In the genomic region with DNA sequence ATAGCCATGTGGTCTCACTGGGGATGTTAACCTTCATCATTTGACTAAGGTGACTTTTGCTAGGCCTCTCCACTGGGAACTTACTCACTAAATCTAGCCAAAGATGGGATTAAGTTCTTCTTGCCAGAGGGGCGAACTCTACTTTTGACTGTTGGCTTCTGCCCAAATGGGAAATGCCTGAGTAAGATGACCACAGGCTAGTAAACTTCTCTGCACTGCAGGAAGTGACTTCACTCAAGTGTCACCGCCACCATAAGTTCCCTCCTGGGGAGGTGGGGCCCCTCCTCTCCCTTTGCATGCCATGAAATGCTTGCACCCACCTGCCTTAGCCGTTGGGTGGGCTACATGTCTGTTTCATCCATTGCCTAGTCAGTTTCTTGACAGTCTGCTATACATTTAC, we compare ENCODE assay signal across 1 cellular context.
TF ChIP-seq lines count a peak whose summit lies in the region.

No MANE protein-coding gene starts in this region.

TF ChIP-seq in GM12878, 131 proteins besides CTCF, POLR2A, EP300 and RAD21:
- TF ChIP-seq, protein P1, sequence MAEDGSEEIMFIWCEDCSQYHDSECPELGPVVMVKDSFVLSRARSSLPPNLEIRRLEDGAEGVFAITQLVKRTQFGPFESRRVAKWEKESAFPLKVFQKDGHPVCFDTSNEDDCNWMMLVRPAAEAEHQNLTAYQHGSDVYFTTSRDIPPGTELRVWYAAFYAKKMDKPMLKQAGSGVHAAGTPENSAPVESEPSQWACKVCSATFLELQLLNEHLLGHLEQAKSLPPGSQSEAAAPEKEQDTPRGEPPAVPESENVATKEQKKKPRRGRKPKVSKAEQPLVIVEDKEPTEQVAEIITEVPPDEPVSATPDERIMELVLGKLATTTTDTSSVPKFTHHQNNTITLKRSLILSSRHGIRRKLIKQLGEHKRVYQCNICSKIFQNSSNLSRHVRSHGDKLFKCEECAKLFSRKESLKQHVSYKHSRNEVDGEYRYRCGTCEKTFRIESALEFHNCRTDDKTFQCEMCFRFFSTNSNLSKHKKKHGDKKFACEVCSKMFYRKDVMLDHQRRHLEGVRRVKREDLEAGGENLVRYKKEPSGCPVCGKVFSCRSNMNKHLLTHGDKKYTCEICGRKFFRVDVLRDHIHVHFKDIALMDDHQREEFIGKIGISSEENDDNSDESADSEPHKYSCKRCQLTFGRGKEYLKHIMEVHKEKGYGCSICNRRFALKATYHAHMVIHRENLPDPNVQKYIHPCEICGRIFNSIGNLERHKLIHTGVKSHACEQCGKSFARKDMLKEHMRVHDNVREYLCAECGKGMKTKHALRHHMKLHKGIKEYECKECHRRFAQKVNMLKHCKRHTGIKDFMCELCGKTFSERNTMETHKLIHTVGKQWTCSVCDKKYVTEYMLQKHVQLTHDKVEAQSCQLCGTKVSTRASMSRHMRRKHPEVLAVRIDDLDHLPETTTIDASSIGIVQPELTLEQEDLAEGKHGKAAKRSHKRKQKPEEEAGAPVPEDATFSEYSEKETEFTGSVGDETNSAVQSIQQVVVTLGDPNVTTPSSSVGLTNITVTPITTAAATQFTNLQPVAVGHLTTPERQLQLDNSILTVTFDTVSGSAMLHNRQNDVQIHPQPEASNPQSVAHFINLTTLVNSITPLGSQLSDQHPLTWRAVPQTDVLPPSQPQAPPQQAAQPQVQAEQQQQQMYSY (CRISPR knock-in tag; IDR thresholded peaks at IDR 0.05): no peak
- TF ChIP-seq RAD51 (IDR thresholded peaks at IDR 0.05) (peak; percentile 67; the same call in 1 of the 2 replicates), RB1 (IDR thresholded peaks at IDR 0.05; ENCODE audit: borderline replicate concordance) (no peak), BRCA1 (IDR thresholded peaks at IDR 0.05; ENCODE audit: low read depth, low read length) (no peak), ATF7 (IDR thresholded peaks at IDR 0.05; ENCODE audit: low read depth) (0 out of 2 replicates have a peak, but pooled peaks have one; percentile 34), SUPT20H (IDR thresholded peaks at IDR 0.05; ENCODE audit: borderline replicate concordance, control insufficient read depth, low read depth, low read length) (no peak), POLR2AphosphoS5 (IDR thresholded peaks at IDR 0.05; ENCODE audit: low read length) (no peak), IKZF2 (IDR thresholded peaks at IDR 0.05) (no peak), IKZF1 (conservative IDR thresholded peaks at IDR 0.05) (0 out of 2 replicates have a peak, but pooled peaks have one; percentile 31), RELA (IDR thresholded peaks at IDR 0.05; ENCODE audit: borderline replicate concordance, partially characterized antibody) (no peak)
- TF ChIP-seq, protein P2, sequence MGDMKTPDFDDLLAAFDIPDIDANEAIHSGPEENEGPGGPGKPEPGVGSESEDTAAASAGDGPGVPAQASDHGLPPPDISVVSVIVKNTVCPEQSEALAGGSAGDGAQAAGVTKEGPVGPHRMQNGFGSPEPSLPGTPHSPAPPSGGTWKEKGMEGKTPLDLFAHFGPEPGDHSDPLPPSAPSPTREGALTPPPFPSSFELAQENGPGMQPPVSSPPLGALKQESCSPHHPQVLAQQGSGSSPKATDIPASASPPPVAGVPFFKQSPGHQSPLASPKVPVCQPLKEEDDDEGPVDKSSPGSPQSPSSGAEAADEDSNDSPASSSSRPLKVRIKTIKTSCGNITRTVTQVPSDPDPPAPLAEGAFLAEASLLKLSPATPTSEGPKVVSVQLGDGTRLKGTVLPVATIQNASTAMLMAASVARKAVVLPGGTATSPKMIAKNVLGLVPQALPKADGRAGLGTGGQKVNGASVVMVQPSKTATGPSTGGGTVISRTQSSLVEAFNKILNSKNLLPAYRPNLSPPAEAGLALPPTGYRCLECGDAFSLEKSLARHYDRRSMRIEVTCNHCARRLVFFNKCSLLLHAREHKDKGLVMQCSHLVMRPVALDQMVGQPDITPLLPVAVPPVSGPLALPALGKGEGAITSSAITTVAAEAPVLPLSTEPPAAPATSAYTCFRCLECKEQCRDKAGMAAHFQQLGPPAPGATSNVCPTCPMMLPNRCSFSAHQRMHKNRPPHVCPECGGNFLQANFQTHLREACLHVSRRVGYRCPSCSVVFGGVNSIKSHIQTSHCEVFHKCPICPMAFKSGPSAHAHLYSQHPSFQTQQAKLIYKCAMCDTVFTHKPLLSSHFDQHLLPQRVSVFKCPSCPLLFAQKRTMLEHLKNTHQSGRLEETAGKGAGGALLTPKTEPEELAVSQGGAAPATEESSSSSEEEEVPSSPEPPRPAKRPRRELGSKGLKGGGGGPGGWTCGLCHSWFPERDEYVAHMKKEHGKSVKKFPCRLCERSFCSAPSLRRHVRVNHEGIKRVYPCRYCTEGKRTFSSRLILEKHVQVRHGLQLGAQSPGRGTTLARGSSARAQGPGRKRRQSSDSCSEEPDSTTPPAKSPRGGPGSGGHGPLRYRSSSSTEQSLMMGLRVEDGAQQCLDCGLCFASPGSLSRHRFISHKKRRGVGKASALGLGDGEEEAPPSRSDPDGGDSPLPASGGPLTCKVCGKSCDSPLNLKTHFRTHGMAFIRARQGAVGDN (IDR thresholded peaks at IDR 0.05): 0 out of 2 replicates have a peak, but pooled peaks have one; percentile 22
- TF ChIP-seq, protein P3, sequence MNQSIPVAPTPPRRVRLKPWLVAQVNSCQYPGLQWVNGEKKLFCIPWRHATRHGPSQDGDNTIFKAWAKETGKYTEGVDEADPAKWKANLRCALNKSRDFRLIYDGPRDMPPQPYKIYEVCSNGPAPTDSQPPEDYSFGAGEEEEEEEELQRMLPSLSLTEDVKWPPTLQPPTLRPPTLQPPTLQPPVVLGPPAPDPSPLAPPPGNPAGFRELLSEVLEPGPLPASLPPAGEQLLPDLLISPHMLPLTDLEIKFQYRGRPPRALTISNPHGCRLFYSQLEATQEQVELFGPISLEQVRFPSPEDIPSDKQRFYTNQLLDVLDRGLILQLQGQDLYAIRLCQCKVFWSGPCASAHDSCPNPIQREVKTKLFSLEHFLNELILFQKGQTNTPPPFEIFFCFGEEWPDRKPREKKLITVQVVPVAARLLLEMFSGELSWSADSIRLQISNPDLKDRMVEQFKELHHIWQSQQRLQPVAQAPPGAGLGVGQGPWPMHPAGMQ (IDR thresholded peaks at IDR 0.05; ENCODE audit: borderline replicate concordance): no peak
